Comparison of ENCODE assay signal across 28 cellular contexts in the genomic region with DNA sequence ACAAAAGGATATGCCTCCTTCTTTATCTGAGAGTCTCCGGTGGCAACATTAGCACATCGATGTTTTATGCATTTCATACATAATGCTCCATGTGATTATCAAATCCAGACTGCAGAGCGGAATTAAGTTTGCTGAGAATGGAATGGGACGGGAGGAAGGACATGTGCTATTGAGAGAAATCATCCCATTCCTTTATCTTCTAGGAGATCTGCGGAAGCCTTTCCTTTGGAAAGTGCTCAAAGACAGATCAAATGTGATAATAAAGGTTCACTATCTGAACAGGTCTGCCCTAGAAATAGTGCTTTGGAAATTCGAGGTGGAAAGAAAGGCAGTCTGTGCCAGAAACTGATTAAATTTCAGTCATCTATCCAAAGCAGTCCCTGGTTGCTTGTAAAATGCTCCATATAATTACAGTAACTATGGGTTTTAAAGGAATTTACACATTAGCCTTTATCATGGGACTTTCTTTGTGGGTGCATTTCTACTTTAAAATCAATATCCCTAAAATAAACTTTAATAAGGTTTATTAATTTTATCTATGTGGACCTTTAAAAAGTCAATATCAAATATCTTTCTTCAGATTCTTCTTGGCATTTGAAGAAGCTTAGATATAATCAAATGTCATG.
"Had no signal": no experiment of that assay in that cellular context is flagged by ENCODE, and none has a peak within 500 bp of the region (broad histone marks: within the 10 kb centered on the region; RNA-seq: fewer than 3 reads in every experiment).

No MANE protein-coding gene starts in this region.

- ATAC-seq: activated CD8-positive, alpha-beta T cell treated with anti-CD3 and anti-CD28 coated beads for 36 hours; activated T-cell treated with anti-CD3 and anti-CD28 coated beads, Interleukin-2, amount 50 U/mL, for 72 hours; activated T-helper 17 cell treated with anti-CD3 and anti-CD28 coated beads, Interleukin-2, amount 50 U/mL, for 72 hours; Right ventricle myocardium inferior had no signal

- H3K4me3 Mint-ChIP-seq: activated CD4-positive, alpha-beta T cell treated with anti-CD3 and anti-CD28 coated beads, Interleukin-2, amount 10 ng/mL, durations not matched to agents 24 days and 14 days; activated CD8-positive, alpha-beta T cell treated with anti-CD3 and anti-CD28 coated beads for 36 hours; activated naive CD8-positive, alpha-beta T cell treated with anti-CD3 and anti-CD28 coated beads for 36 hours; activated T-cell treated with anti-CD3 and anti-CD28 coated beads, Interleukin-2, amount 50 U/mL, for 72 hours; activated T-helper 17 cell treated with anti-CD3 and anti-CD28 coated beads, Interleukin-2, amount 50 U/mL, for 72 hours; T-helper 1 cell treated with Interleukin-12 subunit alpha and Interleukin-12 subunit beta and Interleukin-4 antibody, amounts not matched to agents 30 μg/mL and 1 μg/mL, for 36 hours; T-helper 2 cell treated with Interferon-gamma antibody and Interleukin-4, amounts not matched to agents 5 μg/mL and 100 μg/mL, for 36 hours had no signal

- H3K27ac ChIP-seq: brain microvascular endothelial cell, PC-9, RWPE1 had no signal

- H3K36me3 Mint-ChIP-seq: activated naive CD8-positive, alpha-beta T cell treated with anti-CD3 and anti-CD28 coated beads for 36 hours had no signal

- H3K27me3 ChIP-seq: brain microvascular endothelial cell had no signal

- H3K27ac Mint-ChIP-seq: activated CD4-positive, alpha-beta T cell treated with anti-CD3 and anti-CD28 coated beads, Interleukin-2, amount 10 ng/mL, durations not matched to agents 24 days and 14 days; activated CD8-positive, alpha-beta T cell treated with anti-CD3 and anti-CD28 coated beads for 36 hours; activated naive CD8-positive, alpha-beta T cell treated with anti-CD3 and anti-CD28 coated beads for 36 hours; activated T-cell treated with anti-CD3 and anti-CD28 coated beads, Interleukin-2, amount 50 U/mL, for 72 hours; activated T-helper 17 cell treated with anti-CD3 and anti-CD28 coated beads, Interleukin-2, amount 50 U/mL, for 72 hours; T-helper 1 cell treated with Interleukin-12 subunit alpha and Interleukin-12 subunit beta and Interleukin-4 antibody, amounts not matched to agents 30 μg/mL and 1 μg/mL, for 36 hours; T-helper 2 cell treated with Interferon-gamma antibody and Interleukin-4, amounts not matched to agents 5 μg/mL and 100 μg/mL, for 36 hours had no signal

- DNase-seq: activated CD4-positive, alpha-beta T cell treated with anti-CD3 and anti-CD28 coated beads, Interleukin-2, amount 10 ng/mL, durations not matched to agents 24 days and 14 days; activated CD4-positive, alpha-beta T cell treated with anti-CD3 and anti-CD28 coated beads, Interleukin-2, amount 50 U/mL, for 4 hours; activated CD8-positive, alpha-beta T cell treated with anti-CD3 and anti-CD28 coated beads for 36 hours; activated effector memory CD4-positive, alpha-beta T cell treated with anti-CD3 and anti-CD28 coated beads, Interleukin-2, amount 50 U/mL, for 16 hours; activated naive CD4-positive, alpha-beta T cell; activated naive CD4-positive, alpha-beta T cell treated with anti-CD3 and anti-CD28 coated beads, Interleukin-2, amount 50 U/mL, for 16 hours; activated naive CD8-positive, alpha-beta T cell treated with anti-CD3 and anti-CD28 coated beads for 36 hours; activated T-cell treated with anti-CD3 and anti-CD28 coated beads, Interleukin-2, amount 50 U/mL, for 1 hour; activated T-cell treated with anti-CD3 and anti-CD28 coated beads, Interleukin-2, amount 50 U/mL, for 72 hours; amniotic stem cell; aorta; brain microvascular endothelial cell; central memory CD4-positive, alpha-beta T cell; Karpas-422; KBM-7; NCI-H1105; NCI-H1417 treated with DMSO at 0.1 percent for 48 hours; NCI-H187 treated with DMSO at 0.1 percent for 48 hours; NCI-H2081; NCI-H446; NCI-H510A treated with DMSO at 0.1 percent for 48 hours; PC-9; SIG-M5 had no signal

- H3K4me3 ChIP-seq: PC-9 had no signal

- H3K4me1 Mint-ChIP-seq: activated CD4-positive, alpha-beta T cell treated with anti-CD3 and anti-CD28 coated beads, Interleukin-2, amount 10 ng/mL, durations not matched to agents 24 days and 14 days; activated naive CD8-positive, alpha-beta T cell treated with anti-CD3 and anti-CD28 coated beads for 36 hours; activated T-helper 17 cell treated with anti-CD3 and anti-CD28 coated beads, Interleukin-2, amount 50 U/mL, for 72 hours had no signal

- H3K9me3 Mint-ChIP-seq: activated CD4-positive, alpha-beta T cell treated with anti-CD3 and anti-CD28 coated beads, Interleukin-2, amount 10 ng/mL, durations not matched to agents 24 days and 14 days; activated naive CD8-positive, alpha-beta T cell treated with anti-CD3 and anti-CD28 coated beads for 36 hours; T-helper 1 cell treated with Interleukin-12 subunit alpha and Interleukin-12 subunit beta and Interleukin-4 antibody, amounts not matched to agents 30 μg/mL and 1 μg/mL, for 36 hours had no signal

- H3K27me3 Mint-ChIP-seq: activated CD4-positive, alpha-beta T cell treated with anti-CD3 and anti-CD28 coated beads, Interleukin-2, amount 10 ng/mL, durations not matched to agents 24 days and 14 days; activated CD8-positive, alpha-beta T cell treated with anti-CD3 and anti-CD28 coated beads for 36 hours; activated naive CD8-positive, alpha-beta T cell treated with anti-CD3 and anti-CD28 coated beads for 36 hours; activated T-helper 17 cell treated with anti-CD3 and anti-CD28 coated beads, Interleukin-2, amount 50 U/mL, for 72 hours had no signal

- H3K36me3 ChIP-seq: brain microvascular endothelial cell had no signal
